ENCODE assay signal across 1 cellular context in genomic region chrX:1492421-1493012, GRCh38.
TF ChIP-seq lines count a peak whose summit lies in the region.

No MANE protein-coding gene starts in this region.

TF ChIP-seq in K562, 482 proteins besides CTCF, POLR2A, EP300 and RAD21:
- no peak for TF ChIP-seq ZNF589 (CRISPR knock-in tag; IDR thresholded peaks at IDR 0.05; ENCODE audit: low read depth)
- TF ChIP-seq ELK3 (CRISPR knock-in tag; IDR thresholded peaks at IDR 0.05), result no peak
- TF ChIP-seq RCOR1 (IDR thresholded peaks at IDR 0.05; ENCODE audit: borderline replicate concordance in 1 of 2, low read depth in 2 of 2, low read length in 2 of 2), result 0 out of 4 replicates have a peak, but pooled peaks of 1 of the 2 experiments have one; percentile 4
- TF ChIP-seq, protein P1, sequence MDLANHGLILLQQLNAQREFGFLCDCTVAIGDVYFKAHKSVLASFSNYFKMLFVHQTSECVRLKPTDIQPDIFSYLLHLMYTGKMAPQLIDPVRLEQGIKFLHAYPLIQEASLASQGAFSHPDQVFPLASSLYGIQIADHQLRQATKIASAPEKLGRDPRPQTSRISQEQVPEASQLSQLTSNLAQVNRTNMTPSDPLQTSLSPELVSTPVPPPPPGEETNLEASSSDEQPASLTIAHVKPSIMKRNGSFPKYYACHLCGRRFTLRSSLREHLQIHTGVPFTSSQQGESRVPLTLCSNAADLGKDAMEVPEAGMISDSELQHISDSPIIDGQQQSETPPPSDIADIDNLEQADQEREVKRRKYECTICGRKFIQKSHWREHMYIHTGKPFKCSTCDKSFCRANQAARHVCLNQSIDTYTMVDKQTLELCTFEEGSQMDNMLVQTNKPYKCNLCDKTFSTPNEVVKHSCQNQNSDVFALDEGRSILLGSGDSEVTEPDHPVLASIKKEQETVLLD (IDR thresholded peaks at IDR 0.05), result no peak
- no peak for TF ChIP-seq ZNF436 (CRISPR knock-in tag; IDR thresholded peaks at IDR 0.05)
- TF ChIP-seq ZBTB17 (CRISPR knock-in tag; IDR thresholded peaks at IDR 0.05), result no peak
- TF ChIP-seq BCOR (IDR thresholded peaks at IDR 0.05), result peak; percentile 49; the same call in 1 of the 2 replicates
- peak; percentile 88 for TF ChIP-seq RBM25 (IDR thresholded peaks at IDR 0.05; ENCODE audit: low read depth, low read length, severe bottlenecking)
- no peak for TF ChIP-seq ZNF253 (CRISPR knock-in tag; conservative IDR thresholded peaks at IDR 0.05)
- TF ChIP-seq MCM5 (IDR thresholded peaks at IDR 0.05; ENCODE audit: low read depth), result no peak
- TF ChIP-seq ZNF408 (CRISPR knock-in tag; IDR thresholded peaks at IDR 0.05; ENCODE audit: low read depth), result no peak
- TF ChIP-seq, protein P2, sequence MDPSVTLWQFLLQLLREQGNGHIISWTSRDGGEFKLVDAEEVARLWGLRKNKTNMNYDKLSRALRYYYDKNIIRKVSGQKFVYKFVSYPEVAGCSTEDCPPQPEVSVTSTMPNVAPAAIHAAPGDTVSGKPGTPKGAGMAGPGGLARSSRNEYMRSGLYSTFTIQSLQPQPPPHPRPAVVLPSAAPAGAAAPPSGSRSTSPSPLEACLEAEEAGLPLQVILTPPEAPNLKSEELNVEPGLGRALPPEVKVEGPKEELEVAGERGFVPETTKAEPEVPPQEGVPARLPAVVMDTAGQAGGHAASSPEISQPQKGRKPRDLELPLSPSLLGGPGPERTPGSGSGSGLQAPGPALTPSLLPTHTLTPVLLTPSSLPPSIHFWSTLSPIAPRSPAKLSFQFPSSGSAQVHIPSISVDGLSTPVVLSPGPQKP (CRISPR knock-in tag; IDR thresholded peaks at IDR 0.05), result no peak
